11 cellular contexts compared by ENCODE assay signal in genomic region chr4:83216856-83217683, GRCh38.
DNase-seq lines count a peak whose midpoint lies in the region; ATAC-seq and TF ChIP-seq lines count a peak whose summit lies in the region.
"Had no signal": no experiment of that assay in that cellular context is flagged by ENCODE, and none has a peak within 500 bp of the region (broad histone marks: within the 10 kb centered on the region; RNA-seq: fewer than 3 reads in every experiment).

No MANE protein-coding gene starts in this region.

- peaks cover 4% of the 10 kb centered on the region for H3K36me3 Mint-ChIP-seq in activated CD4-positive, alpha-beta T cell treated with anti-CD3 and anti-CD28 coated beads for 36 hours (ENCODE audit: low read depth)
- H3K36me3 Mint-ChIP-seq in effector memory CD8-positive, alpha-beta T cell (ENCODE audit: insufficient read depth) = peaks cover 11% of the 10 kb centered on the region
- H3K36me3 Mint-ChIP-seq in stimulated activated naive B cell treated with anti-CD40 and anti-IgM and Interleukin-4, amounts not matched to agents 10 μg/mL and 1 μg/mL and 100 μg/mL, for 72 hours = peaks cover 0 to 5% of the 10 kb centered on the region in 2 donors
- H3K36me3 Mint-ChIP-seq: mesothelial cell of epicardium had no signal

- H3K4me1 ChIP-seq in PC-9 (replicated peaks; ENCODE audit: insufficient read depth) = peaks cover 26% of the 10 kb centered on the region

- BruUV-seq in PC-9 (replicated peaks; lab: Mats Ljungman, UMichigan) = no TSS peak

- H3K27me3 Mint-ChIP-seq in activated CD4-positive, alpha-beta T cell treated with anti-CD3 and anti-CD28 coated beads for 36 hours = peaks cover 2% of the 10 kb centered on the region
- H3K27me3 Mint-ChIP-seq in effector memory CD8-positive, alpha-beta T cell = no peaks in the 10 kb centered on the region
- H3K27me3 Mint-ChIP-seq in stimulated activated naive B cell treated with anti-CD40 and anti-IgM and Interleukin-4, amounts not matched to agents 10 μg/mL and 1 μg/mL and 100 μg/mL, for 72 hours = no peaks in the 10 kb centered on the region

- H2AFZ ChIP-seq in PC-9 = peak overlapping the region; percentile 73; the same call in 1 of the 2 replicates

- peaks cover 3% of the 10 kb centered on the region for H3K9me3 Mint-ChIP-seq in activated CD4-positive, alpha-beta T cell treated with anti-CD3 and anti-CD28 coated beads for 36 hours (ENCODE audit: low read depth)
- H3K9me3 Mint-ChIP-seq in effector memory CD8-positive, alpha-beta T cell = no peaks in the 10 kb centered on the region
- peaks cover 0 to 5% of the 10 kb centered on the region in 2 donors for H3K9me3 Mint-ChIP-seq in stimulated activated naive B cell treated with anti-CD40 and anti-IgM and Interleukin-4, amounts not matched to agents 10 μg/mL and 1 μg/mL and 100 μg/mL, for 72 hours

- POLR2A ChIA-PET in activated CD4-positive, alpha-beta T cell treated with anti-CD3 and anti-CD28 coated beads for 36 hours (lab: Charles Lee) = interaction anchor here (0.6 to 2.3 kb wide), 6 partner anchors 102 to 182 kb away, joined by 3 to 7 read pairs (median 4); partner anchors contain the start of genes COPS4 and PLAC8
- POLR2A ChIA-PET in PC-9 (lab: Charles Lee; ENCODE audit: unreplicated experiment) = interaction anchor here (0.6 kb wide), 1 partner anchor 24 kb away, joined by 3 read pairs; no protein-coding TSS in a partner anchor

- H4K20me1 ChIP-seq in PC-9 (ENCODE audit: insufficient read depth) = no peaks in the 10 kb centered on the region

- H3K4me1 Mint-ChIP-seq in activated CD4-positive, alpha-beta T cell treated with anti-CD3 and anti-CD28 coated beads for 36 hours = peaks cover 83% of the 10 kb centered on the region
- H3K4me1 Mint-ChIP-seq in effector memory CD8-positive, alpha-beta T cell (ENCODE audit: low read depth in 2 of 2) = peaks cover 63 to 76% of the 10 kb centered on the region in 2 donors
- peaks cover 52 to 89% of the 10 kb centered on the region in 2 donors for H3K4me1 Mint-ChIP-seq in stimulated activated naive B cell treated with anti-CD40 and anti-IgM and Interleukin-4, amounts not matched to agents 10 μg/mL and 1 μg/mL and 100 μg/mL, for 72 hours

- no peaks in the 10 kb centered on the region for H3K9me3 ChIP-seq in PC-9 (ENCODE audit: insufficient read depth, low read depth)
- H3K9me3 ChIP-seq: A549 had no signal

- H3F3A ChIP-seq in PC-9 (ENCODE audit: insufficient read depth, low read depth) = no peaks in the 10 kb centered on the region; the same call in 1 of the 2 replicates

- intact Hi-C loops in activated CD4-positive, alpha-beta T cell treated with anti-CD3 and anti-CD28 coated beads for 36 hours (cut with DNase I, micrococcal nuclease) = loop anchor here (1.0 to 5.0 kb wide), 4 partner anchors 140 to 310 kb away; partner anchors contain the start of gene MRPS18C (in 1 of the 2)
- intact Hi-C loops in PC-9 (cut with micrococcal nuclease; ENCODE audit: unreplicated experiment) = no loop called here

- no peaks in the 10 kb centered on the region for H3K9me2 ChIP-seq in PC-9 (ENCODE audit: insufficient read depth)

- no peaks in the 10 kb centered on the region for H3K79me2 ChIP-seq in PC-9 (ENCODE audit: low read depth)

- H3K4me3 ChIP-seq in PC-9 = no peak overlapping the region
- H3K4me3 ChIP-seq: A549 had no signal

- H3K36me3 ChIP-seq in PC-9 (ENCODE audit: low read depth) = no peaks in the 10 kb centered on the region

- no peak for TF ChIP-seq CTCF in PC-9 (conservative IDR thresholded peaks at IDR 0.05)

- H3K27me3 ChIP-seq in PC-9 (ENCODE audit: insufficient read depth, low read depth) = no peaks in the 10 kb centered on the region

- no peak for DNase-seq in activated CD4-positive, alpha-beta T cell treated with anti-CD3 and anti-CD28 coated beads for 36 hours
- DNase-seq in activated CD4-positive, alpha-beta T cell treated with anti-CD3 and anti-CD28 coated beads for 48 hours = no peak
- DNase-seq in PC-9 (no peak), GF-D8 (lab: John Stamatoyannopoulos, UW) (no peak), NCI-H1694 (lab: John Stamatoyannopoulos, UW) (no peak), putamen (ENCODE audit: low spot score) (no peak)
- DNase-seq in effector memory CD8-positive, alpha-beta T cell = peak in 1 of 3 experiments; percentile 11
- DNase-seq in stimulated activated naive B cell treated with anti-CD40 and anti-IgM and Interleukin-4, amounts not matched to agents 10 μg/mL and 1 μg/mL and 100 μg/mL, for 72 hours = no peak
- DNase-seq: NCI-H1694 treated with DMSO at 0.1 percent for 48 hours had no signal

- CTCF ChIA-PET in activated CD4-positive, alpha-beta T cell treated with anti-CD3 and anti-CD28 coated beads for 36 hours (lab: Charles Lee) = interaction anchor here (0.7 to 1.7 kb wide), 14 partner anchors 12 to 1345 kb away, joined by 3 to 9 read pairs (median 4); no protein-coding TSS in a partner anchor
- CTCF ChIA-PET in PC-9 (lab: Charles Lee) = interaction anchor here (0.6 kb wide), 1 partner anchor 107 kb away, joined by 3 read pairs; no protein-coding TSS in a partner anchor

- peak overlapping the region; percentile 20 for H3K4me3 Mint-ChIP-seq in activated CD4-positive, alpha-beta T cell treated with anti-CD3 and anti-CD28 coated beads for 36 hours
- peak overlapping the region; percentile 37 to 81 for H3K4me3 Mint-ChIP-seq in effector memory CD8-positive, alpha-beta T cell
- H3K4me3 Mint-ChIP-seq in stimulated activated naive B cell treated with anti-CD40 and anti-IgM and Interleukin-4, amounts not matched to agents 10 μg/mL and 1 μg/mL and 100 μg/mL, for 72 hours = peak overlapping the region in 1 of 2 donors; percentile 34
- H3K4me3 Mint-ChIP-seq: mesothelial cell of epicardium had no signal

- peak overlapping the region; percentile 76 for H3K27ac Mint-ChIP-seq in activated CD4-positive, alpha-beta T cell treated with anti-CD3 and anti-CD28 coated beads for 36 hours
- H3K27ac Mint-ChIP-seq in effector memory CD8-positive, alpha-beta T cell = peak overlapping the region; percentile 64 to 85
- peak overlapping the region; percentile 89 for H3K27ac Mint-ChIP-seq in stimulated activated naive B cell treated with anti-CD40 and anti-IgM and Interleukin-4, amounts not matched to agents 10 μg/mL and 1 μg/mL and 100 μg/mL, for 72 hours
- H3K27ac Mint-ChIP-seq: mesothelial cell of epicardium had no signal

- no peak for ATAC-seq in activated CD4-positive, alpha-beta T cell treated with anti-CD3 and anti-CD28 coated beads for 36 hours
- ATAC-seq in effector memory CD8-positive, alpha-beta T cell (replicated peaks) = no peak
- ATAC-seq in stimulated activated naive B cell treated with anti-CD40 and anti-IgM and Interleukin-4, amounts not matched to agents 10 μg/mL and 1 μg/mL and 100 μg/mL, for 72 hours (replicated peaks) = no peak
- ATAC-seq: A549 had no signal

- peak overlapping the region; percentile 33; the same call in 1 of the 2 replicates for H3K27ac ChIP-seq in PC-9
- H3K27ac ChIP-seq: A549 had no signal

- peak overlapping the region; percentile 34 for H3K4me2 ChIP-seq in PC-9
- H3K4me2 ChIP-seq: A549 had no signal
